ENCODE assay signal across 1 cellular context in genomic region chr6:3379482-3380060, GRCh38.
TF ChIP-seq lines count a peak whose summit lies in the region.

No MANE protein-coding gene starts in this region.

TF ChIP-seq in HEK293, 187 proteins besides CTCF, POLR2A, EP300 and RAD21 (continued from another document):
- TF ChIP-seq ZBTB48 (tag by site-specific recombination; IDR thresholded peaks at IDR 0.05), result peak; percentile 79
- TF ChIP-seq ZXDB (tag by site-specific recombination; IDR thresholded peaks at IDR 0.05), result peak; percentile 53
- no peak for TF ChIP-seq ZBTB1 (tag by site-specific recombination; IDR thresholded peaks at IDR 0.05)
- no peak for TF ChIP-seq ZNF664 (tag by site-specific recombination; IDR thresholded peaks at IDR 0.05)
- no peak for TF ChIP-seq ZNF311 (tag by site-specific recombination; IDR thresholded peaks at IDR 0.05; ENCODE audit: borderline replicate concordance)
- TF ChIP-seq ZSCAN4 (tag by site-specific recombination; IDR thresholded peaks at IDR 0.05), result peak; percentile 22; the same call in 1 of the 2 replicates
- TF ChIP-seq ZNF629 (tag by site-specific recombination; IDR thresholded peaks at IDR 0.05), result peak; percentile 69
- 0 out of 2 replicates have a peak, but pooled peaks have one; percentile 34 for TF ChIP-seq ZEB2 (tag by site-specific recombination; IDR thresholded peaks at IDR 0.05)
- peak; percentile 21; the same call in 1 of the 2 replicates for TF ChIP-seq ZBTB8A (tag by site-specific recombination; IDR thresholded peaks at IDR 0.05)
- TF ChIP-seq ZBTB44 (tag by site-specific recombination; IDR thresholded peaks at IDR 0.05), result peak; percentile 50; the same call in 1 of the 2 replicates
- TF ChIP-seq GLIS1 (tag by site-specific recombination; IDR thresholded peaks at IDR 0.05), result no peak
- peak; percentile 78 for TF ChIP-seq ZIC2 (tag by site-specific recombination; IDR thresholded peaks at IDR 0.05)
- TF ChIP-seq ZNF335 (tag by site-specific recombination; conservative IDR thresholded peaks at IDR 0.05), result 0 out of 2 replicates have a peak, but pooled peaks have one; percentile 35
- TF ChIP-seq SP7 (tag by site-specific recombination; IDR thresholded peaks at IDR 0.05), result peak; percentile 35; the same call in 1 of the 2 replicates
- no peak for TF ChIP-seq PRDM1 (tag by site-specific recombination; IDR thresholded peaks at IDR 0.05)
- TF ChIP-seq ZNF785 (tag by site-specific recombination; IDR thresholded peaks at IDR 0.05), result no peak
- TF ChIP-seq ZNF398 (tag by site-specific recombination; IDR thresholded peaks at IDR 0.05), result peak; percentile 57; the same call in 1 of the 2 replicates
- peak; percentile 46; the same call in 1 of the 2 replicates for TF ChIP-seq TRIM28 (IDR thresholded peaks at IDR 0.05; ENCODE audit: borderline replicate concordance, low read length)
- peak; percentile 39; the same call in 1 of the 2 replicates for TF ChIP-seq MZF1 (tag by site-specific recombination; IDR thresholded peaks at IDR 0.05; ENCODE audit: borderline replicate concordance)
- TF ChIP-seq ZNF366 (tag by site-specific recombination; conservative IDR thresholded peaks at IDR 0.05), result 0 out of 2 replicates have a peak, but pooled peaks have one; percentile 36
- no peak for TF ChIP-seq ZNF610 (tag by site-specific recombination; IDR thresholded peaks at IDR 0.05; ENCODE audit: borderline replicate concordance)
